Comparison of ENCODE assay signal across 12 cellular contexts in genomic region chr4:73187325-73187724, GRCh38.
A peak's percentile ranks its signal among the peaks of the same experiment; 100 is the strongest.
DNase-seq lines count a peak whose midpoint lies in the region; ATAC-seq and TF ChIP-seq lines count a peak whose summit lies in the region.
"Had no signal": no experiment of that assay in that cellular context is flagged by ENCODE, and none has a peak within 500 bp of the region (broad histone marks: within the 10 kb centered on the region; RNA-seq: fewer than 3 reads in every experiment).

No MANE protein-coding gene starts in this region.

- H2BK5ac ChIP-seq in neuronal stem cell (ENCODE audit: low read length): no peak overlapping the region

- H3K4ac ChIP-seq in neuronal stem cell (ENCODE audit: low read length): no peak overlapping the region

- H3K79me1 ChIP-seq in neuronal stem cell (ENCODE audit: low read depth, low read length): no peaks in the 10 kb centered on the region

- no peak overlapping the region for H4K8ac ChIP-seq in neuronal stem cell (ENCODE audit: low read depth, low read length)

- no peak overlapping the region for H3K14ac ChIP-seq in neuronal stem cell (ENCODE audit: low read length)

- no peak overlapping the region for H2AFZ ChIP-seq in neuronal stem cell (ENCODE audit: low read length)

- no peak overlapping the region for H3K4me2 ChIP-seq in neuronal stem cell (ENCODE audit: insufficient read depth, low read length, poor library complexity, severe bottlenecking)

- no peak overlapping the region for H2BK120ac ChIP-seq in neuronal stem cell (ENCODE audit: low read depth, low read length)

- no peak overlapping the region for H3K23ac ChIP-seq in neuronal stem cell (ENCODE audit: low read depth, low read length, poor library complexity)

- H3K4me1 ChIP-seq in breast epithelium: no peaks in the 10 kb centered on the region
- no peaks in the 10 kb centered on the region for H3K4me1 ChIP-seq in neuronal stem cell (ENCODE audit: control insufficient read depth in 2 of 2, insufficient read depth in 1 of 2, low read depth in 1 of 2, low read length in 2 of 2)
- H3K4me1 ChIP-seq: vagina had no signal

- H2AK5ac ChIP-seq in neuronal stem cell (ENCODE audit: low read depth, low read length): no peak overlapping the region

- ATAC-seq in HG03571 (IDR thresholded peaks at IDR 0.05; ENCODE audit: unreplicated experiment): peak; percentile 69
- ATAC-seq in stimulated activated naive B cell treated with anti-CD40 and anti-IgM and Interleukin-4, amounts not matched to agents 10 μg/mL and 1 μg/mL and 100 μg/mL, for 72 hours (replicated peaks): peak; percentile 76 to 79

- H3K4me3 Mint-ChIP-seq in MCF 10A (ENCODE audit: unreplicated experiment) (no peak overlapping the region), chondrocyte (ENCODE audit: unreplicated experiment) (no peak overlapping the region)
- H3K4me3 Mint-ChIP-seq in stimulated activated naive B cell treated with anti-CD40 and anti-IgM and Interleukin-4, amounts not matched to agents 10 μg/mL and 1 μg/mL and 100 μg/mL, for 72 hours: no peak overlapping the region
- H3K4me3 Mint-ChIP-seq: central memory CD8-positive, alpha-beta T cell had no signal

- H3K27me3 ChIP-seq in breast epithelium (no peaks in the 10 kb centered on the region), neuronal stem cell (ENCODE audit: control insufficient read depth in 3 of 3, insufficient read depth in 3 of 3, low read depth in 1 of 3, low read length in 3 of 3) (no peaks in the 10 kb centered on the region)
- H3K27me3 ChIP-seq: vagina had no signal

- no CpG with 5 or more reads among the region's 4 CpGs for WGBS in neuronal stem cell (ENCODE audit: extremely low coverage in 2 of 2, insufficient read length in 2 of 2, insufficient replicate concordance in 1 of 2), 2 donors

- no peak overlapping the region for H2BK15ac ChIP-seq in neuronal stem cell (ENCODE audit: low read length)

- H3K27ac Mint-ChIP-seq in MCF 10A (ENCODE audit: low read depth, unreplicated experiment) (no peak overlapping the region), chondrocyte (ENCODE audit: unreplicated experiment) (peak overlapping the region; percentile 33)
- no peak overlapping the region for H3K27ac Mint-ChIP-seq in stimulated activated naive B cell treated with anti-CD40 and anti-IgM and Interleukin-4, amounts not matched to agents 10 μg/mL and 1 μg/mL and 100 μg/mL, for 72 hours

- H3K9me3 ChIP-seq in breast epithelium (no peaks in the 10 kb centered on the region), neuronal stem cell (replicated peaks in 1 of 2; ENCODE audit: control insufficient read depth in 2 of 2, insufficient read depth in 1 of 2, low read depth in 1 of 2, low read length in 2 of 2) (no peaks in the 10 kb centered on the region)
- H3K9me3 ChIP-seq: vagina had no signal

- H3K36me3 ChIP-seq in breast epithelium (no peaks in the 10 kb centered on the region), neuronal stem cell (replicated peaks in 1 of 2; ENCODE audit: control insufficient read depth in 2 of 2, insufficient read depth in 2 of 2, low read length in 2 of 2) (peaks cover 0 to 48% of the 10 kb centered on the region in 2 donors)
- H3K36me3 ChIP-seq: vagina had no signal

- no TSS peak for BruUV-seq in MCF 10A (replicated peaks; lab: Mats Ljungman, UMichigan)

- H3K4me3 ChIP-seq in breast epithelium (no peak overlapping the region), neuronal stem cell (ENCODE audit: low read length in 2 of 2) (no peak overlapping the region)
- H3K4me3 ChIP-seq: vagina had no signal

- H4K91ac ChIP-seq in neuronal stem cell (ENCODE audit: low read depth, low read length, poor library complexity): no peak overlapping the region

- no peak for TF ChIP-seq CTCF in MCF 10A (IDR thresholded peaks at IDR 0.05; ENCODE audit: unreplicated experiment)
- TF ChIP-seq CTCF in breast epithelium (IDR thresholded peaks at IDR 0.05): no peak
- TF ChIP-seq CTCF in chondrocyte (IDR thresholded peaks at IDR 0.05): no peak

- POLR2A ChIA-PET in MCF 10A (lab: Yijun Ruan, JAX): no interaction called here
- POLR2A ChIA-PET in HEK293T (lab: Yijun Ruan, JAX): no interaction called here

- H3K36me3 Mint-ChIP-seq in MCF 10A (ENCODE audit: insufficient read depth, unreplicated experiment) (peaks cover 27% of the 10 kb centered on the region), chondrocyte (ENCODE audit: low read depth) (no peaks in the 10 kb centered on the region)
- H3K36me3 Mint-ChIP-seq in stimulated activated naive B cell treated with anti-CD40 and anti-IgM and Interleukin-4, amounts not matched to agents 10 μg/mL and 1 μg/mL and 100 μg/mL, for 72 hours: peaks cover 19 to 28% of the 10 kb centered on the region in 2 donors

- intact Hi-C loops in MCF 10A (cut with micrococcal nuclease) (no loop called here), breast epithelium (cut with DNase I; ENCODE audit: low total_unique reads) (no loop called here)

- DNase-seq in MCF 10A (ENCODE audit: unreplicated experiment): peak; percentile 11
- no peak for DNase-seq in breast epithelium (ENCODE audit: low spot score in 2 of 2)
- no peak for DNase-seq in chondrocyte (ENCODE audit: low spot score)
- no peak for DNase-seq in stimulated activated naive B cell treated with anti-CD40 and anti-IgM and Interleukin-4, amounts not matched to agents 10 μg/mL and 1 μg/mL and 100 μg/mL, for 72 hours
- no peak for DNase-seq in NCI-H1092 (lab: John Stamatoyannopoulos, UW)
- no peak for DNase-seq in neuronal stem cell (ENCODE audit: low spot score)
- DNase-seq in HEK293T (ENCODE audit: extremely low spot score): no peak
- DNase-seq: NCI-H187 treated with DMSO at 0.1 percent for 48 hours, SHP77 had no signal

- no peak overlapping the region for H3K18ac ChIP-seq in neuronal stem cell (ENCODE audit: low read length)

- H2BK12ac ChIP-seq in neuronal stem cell (ENCODE audit: low read length): no peak overlapping the region

- CTCF ChIA-PET in MCF 10A (lab: Yijun Ruan, JAX): no interaction called here
- CTCF ChIA-PET in HEK293T (lab: Yijun Ruan, JAX): no interaction called here

- H3K9me3 Mint-ChIP-seq in MCF 10A (ENCODE audit: unreplicated experiment) (no peaks in the 10 kb centered on the region), chondrocyte (ENCODE audit: low read depth) (peaks cover 2% of the 10 kb centered on the region)
- H3K9me3 Mint-ChIP-seq in stimulated activated naive B cell treated with anti-CD40 and anti-IgM and Interleukin-4, amounts not matched to agents 10 μg/mL and 1 μg/mL and 100 μg/mL, for 72 hours: no peaks in the 10 kb centered on the region
- H3K9me3 Mint-ChIP-seq: central memory CD8-positive, alpha-beta T cell had no signal

- H3K27ac ChIP-seq in breast epithelium (no peak overlapping the region), neuronal stem cell (replicated peaks; ENCODE audit: low read length) (no peak overlapping the region)
- H3K27ac ChIP-seq: vagina had no signal

- H3K4me1 Mint-ChIP-seq in MCF 10A (ENCODE audit: insufficient read depth, unreplicated experiment) (peaks cover 6% of the 10 kb centered on the region), chondrocyte (ENCODE audit: low read depth) (peaks cover 33% of the 10 kb centered on the region)
- peaks cover 8 to 29% of the 10 kb centered on the region in 2 donors for H3K4me1 Mint-ChIP-seq in stimulated activated naive B cell treated with anti-CD40 and anti-IgM and Interleukin-4, amounts not matched to agents 10 μg/mL and 1 μg/mL and 100 μg/mL, for 72 hours

- H3K27me3 Mint-ChIP-seq in MCF 10A (ENCODE audit: insufficient read depth, unreplicated experiment) (no peaks in the 10 kb centered on the region), chondrocyte (ENCODE audit: low read depth) (no peaks in the 10 kb centered on the region)
- H3K27me3 Mint-ChIP-seq in stimulated activated naive B cell treated with anti-CD40 and anti-IgM and Interleukin-4, amounts not matched to agents 10 μg/mL and 1 μg/mL and 100 μg/mL, for 72 hours: no peaks in the 10 kb centered on the region
- H3K27me3 Mint-ChIP-seq: central memory CD8-positive, alpha-beta T cell had no signal

- no peak overlapping the region for H3K9ac ChIP-seq in neuronal stem cell (ENCODE audit: low read depth, low read length, poor library complexity)

- TF ChIP-seq POLR2A in breast epithelium (IDR thresholded peaks at IDR 0.05): no peak

TF ChIP-seq in HEK293T, 16 proteins besides CTCF, POLR2A, EP300 and RAD21:
- TF ChIP-seq SP1 (IDR thresholded peaks at IDR 0.05) (no peak), FOXM1 (IDR thresholded peaks at IDR 0.05; ENCODE audit: borderline replicate concordance) (no peak), LEF1 (IDR thresholded peaks at IDR 0.05; ENCODE audit: borderline replicate concordance) (no peak), FOXK2 (IDR thresholded peaks at IDR 0.05) (no peak)
